Comparison of ENCODE assay signal across 10 cellular contexts in genomic region chr11:14288189-14288935, GRCh38.
A peak's percentile ranks its signal among the peaks of the same experiment; 100 is the strongest.
DNase-seq lines count a peak whose midpoint lies in the region; ATAC-seq, FAIRE-seq and TF ChIP-seq lines count a peak whose summit lies in the region.
"Had no signal": no experiment of that assay in that cellular context is flagged by ENCODE, and none has a peak within 500 bp of the region (broad histone marks: within the 10 kb centered on the region; RNA-seq: fewer than 3 reads in every experiment).

No MANE protein-coding gene starts in this region.

- H3K36me3 ChIP-seq in liver (ENCODE audit: control insufficient read depth in 4 of 4, insufficient read depth in 3 of 4, low read depth in 1 of 4, low read length in 3 of 4) (peaks cover 0 to 7% (median 0%) of the 10 kb centered on the region in 4 donors), HepG2 (replicated peaks in 1 of 2; ENCODE audit: control insufficient read depth in 1 of 2, insufficient read depth in 2 of 2, low read length in 2 of 2) (peaks cover 1 to 19% of the 10 kb centered on the region in 2 experiments), aorta (ENCODE audit: control insufficient read depth in 1 of 2, insufficient read depth in 2 of 2, low read length in 1 of 2) (no peaks in the 10 kb centered on the region), neural progenitor cell (no peaks in the 10 kb centered on the region)
- H3K36me3 ChIP-seq: transverse colon had no signal

- DNase-seq in HepG2 (ENCODE audit: low spot score) (no peak), glomerular visceral epithelial cell (ENCODE audit: extremely low spot score) (peak; percentile 57), aorta (no peak), neural progenitor cell (ENCODE audit: low spot score) (no peak), NCI-H146 (lab: John Stamatoyannopoulos, UW) (no peak), LoVo (ENCODE audit: low spot score) (no peak)
- DNase-seq in activated T-helper 1 cell treated with anti-CD3 and anti-CD28 coated beads, Interleukin-12 subunit alpha, Interleukin-12 subunit beta, Interleukin-2, Interleukin-4 antibody, amounts not matched to agents 30 ng/mL and 10 ng/mL and 1 ng/mL, durations not matched to agents 14 hours and 24 hours and 36 hours (ENCODE audit: low spot score), result no peak
- DNase-seq: NCI-H2081, transverse colon had no signal

- in situ Hi-C loops in HepG2 (cut with HindIII; ENCODE audit: extremely low pct_ligation_motif_present, low pct_unique_long_range_greater_than_20kb), result no loop called here

- 55% methylated on average over 2 of the region's 2 CpGs for WGBS in liver
- WGBS in HepG2 (ENCODE audit: low lambda C conversion rate), result 93% methylated on average over 2 of the region's 2 CpGs
- 21 to 22% methylated on average over 2 of the region's 2 CpGs for WGBS in aorta, 2 donors

- peaks cover 0 to 6% (median 2%) of the 10 kb centered on the region in 4 donors for H3K4me1 ChIP-seq in liver (ENCODE audit: control insufficient read depth in 4 of 4, insufficient read depth in 4 of 4, low read length in 3 of 4)
- H3K4me1 ChIP-seq in HepG2 (ENCODE audit: insufficient read depth, low read length), result no peaks in the 10 kb centered on the region
- H3K4me1 ChIP-seq in aorta (ENCODE audit: control insufficient read depth in 1 of 2, insufficient read depth in 2 of 2, low read length in 2 of 2), result no peaks in the 10 kb centered on the region
- peaks cover 3% of the 10 kb centered on the region for H3K4me1 ChIP-seq in neural progenitor cell

- intact Hi-C loops in HepG2 (cut with micrococcal nuclease; ENCODE audit: unreplicated experiment) (no loop called here), aorta (cut with DNase I) (no loop called here)
- intact Hi-C loops in activated T-helper 1 cell treated with anti-CD3 and anti-CD28 coated beads, Interleukin-12 subunit alpha, Interleukin-12 subunit beta, Interleukin-2, Interleukin-4 antibody, amounts not matched to agents 30 ng/mL and 10 ng/mL and 1 ng/mL, durations not matched to agents 14 hours and 24 hours and 36 hours (cut with micrococcal nuclease), result no loop called here

- no peak for TF ChIP-seq POLR2A in HepG2 (IDR thresholded peaks at IDR 0.05; ENCODE audit: insufficient read depth in 1 of 2, low read depth in 2 of 2, low read length in 2 of 2)

- ATAC-seq in HepG2 (no peak), aorta (ENCODE audit: low FRiP score) (no peak)

- H4K20me1 ChIP-seq in HepG2 (ENCODE audit: insufficient read depth, low read length) (no peaks in the 10 kb centered on the region), neural progenitor cell (ENCODE audit: low read depth) (peaks cover 12% of the 10 kb centered on the region)

- CTCF ChIA-PET in HepG2 (lab: Yijun Ruan, JAX; ENCODE audit: low intra/inter-chr PET ratio, low total read pairs), result no interaction called here

- peaks cover 34% of the 10 kb centered on the region for H3K4me1 Mint-ChIP-seq in activated T-helper 1 cell treated with anti-CD3 and anti-CD28 coated beads, Interleukin-12 subunit alpha, Interleukin-12 subunit beta, Interleukin-2, Interleukin-4 antibody, amounts not matched to agents 30 ng/mL and 10 ng/mL and 1 ng/mL, durations not matched to agents 14 hours and 24 hours and 36 hours (ENCODE audit: low read depth)
- peaks cover 7% of the 10 kb centered on the region for H3K4me1 Mint-ChIP-seq in neural progenitor cell

- no peak for TF ChIP-seq EP300 in HepG2 (IDR thresholded peaks at IDR 0.05; ENCODE audit: low read depth in 2 of 2, low read length in 2 of 2)
- no peak for TF ChIP-seq EP300 in HepG2 (CRISPR knock-in tag; IDR thresholded peaks at IDR 0.05; ENCODE audit: borderline replicate concordance)

- H3K9me3 ChIP-seq in liver (ENCODE audit: control insufficient read depth in 4 of 4, low read length in 3 of 4), result no peaks in the 10 kb centered on the region
- no peaks in the 10 kb centered on the region for H3K9me3 ChIP-seq in HepG2 (ENCODE audit: low read length)
- H3K9me3 ChIP-seq in aorta (ENCODE audit: control insufficient read depth, low read length), result no peaks in the 10 kb centered on the region
- H3K9me3 ChIP-seq in neural progenitor cell (ENCODE audit: low read depth), result no peaks in the 10 kb centered on the region
- H3K9me3 ChIP-seq: transverse colon had no signal

- no peaks in the 10 kb centered on the region for H3K27me3 Mint-ChIP-seq in activated T-helper 1 cell treated with anti-CD3 and anti-CD28 coated beads, Interleukin-12 subunit alpha, Interleukin-12 subunit beta, Interleukin-2, Interleukin-4 antibody, amounts not matched to agents 30 ng/mL and 10 ng/mL and 1 ng/mL, durations not matched to agents 14 hours and 24 hours and 36 hours (ENCODE audit: insufficient read depth)
- H3K27me3 Mint-ChIP-seq in neural progenitor cell (ENCODE audit: insufficient read depth, low read depth), result no peaks in the 10 kb centered on the region

- no peaks in the 10 kb centered on the region for H3F3A ChIP-seq in neural progenitor cell (ENCODE audit: low read depth)

- TF ChIP-seq CTCF in liver (IDR thresholded peaks at IDR 0.05; ENCODE audit: low read depth, low read length, missing input control) (no peak), HepG2 (CRISPR knock-in tag; IDR thresholded peaks at IDR 0.05) (no peak), neural progenitor cell (IDR thresholded peaks at IDR 0.05) (no peak)

- POLR2A ChIA-PET in HepG2 (lab: Yijun Ruan, JAX), result no interaction called here

- no TSS peak for BruUV-seq in HepG2 (replicated peaks; lab: Mats Ljungman, UMichigan)

- peak overlapping the region; percentile 91 for H3K27ac Mint-ChIP-seq in activated T-helper 1 cell treated with anti-CD3 and anti-CD28 coated beads, Interleukin-12 subunit alpha, Interleukin-12 subunit beta, Interleukin-2, Interleukin-4 antibody, amounts not matched to agents 30 ng/mL and 10 ng/mL and 1 ng/mL, durations not matched to agents 14 hours and 24 hours and 36 hours
- H3K27ac Mint-ChIP-seq in neural progenitor cell, result no peak overlapping the region

- peak overlapping the region; percentile 31 for H3K4me3 Mint-ChIP-seq in activated T-helper 1 cell treated with anti-CD3 and anti-CD28 coated beads, Interleukin-12 subunit alpha, Interleukin-12 subunit beta, Interleukin-2, Interleukin-4 antibody, amounts not matched to agents 30 ng/mL and 10 ng/mL and 1 ng/mL, durations not matched to agents 14 hours and 24 hours and 36 hours
- H3K4me3 Mint-ChIP-seq in neural progenitor cell, result no peak overlapping the region

- no peak for FAIRE-seq in HepG2 (lab: Jason Lieb, UNC)

- H2AFZ ChIP-seq in HepG2 (ENCODE audit: low read length) (no peak overlapping the region), neural progenitor cell (replicated peaks) (no peak overlapping the region)

- no peaks in the 10 kb centered on the region for H3K9me3 Mint-ChIP-seq in activated T-helper 1 cell treated with anti-CD3 and anti-CD28 coated beads, Interleukin-12 subunit alpha, Interleukin-12 subunit beta, Interleukin-2, Interleukin-4 antibody, amounts not matched to agents 30 ng/mL and 10 ng/mL and 1 ng/mL, durations not matched to agents 14 hours and 24 hours and 36 hours
- no peaks in the 10 kb centered on the region for H3K9me3 Mint-ChIP-seq in neural progenitor cell

- TF ChIP-seq RAD21 in liver (IDR thresholded peaks at IDR 0.05), result no peak
- TF ChIP-seq RAD21 in HepG2 (CRISPR knock-in tag; IDR thresholded peaks at IDR 0.05), result no peak

- H3K27me3 ChIP-seq in liver (ENCODE audit: control insufficient read depth in 4 of 4, insufficient read depth in 4 of 4, low read length in 3 of 4), result no peaks in the 10 kb centered on the region
- no peaks in the 10 kb centered on the region for H3K27me3 ChIP-seq in HepG2 (ENCODE audit: control insufficient read depth in 1 of 2, insufficient read depth in 2 of 2, low read length in 2 of 2)
- H3K27me3 ChIP-seq in aorta (ENCODE audit: control insufficient read depth in 1 of 2, insufficient read depth in 2 of 2, low read length in 1 of 2), result no peaks in the 10 kb centered on the region
- H3K27me3 ChIP-seq in neural progenitor cell, result no peaks in the 10 kb centered on the region
- H3K27me3 ChIP-seq: transverse colon had no signal

- H3K9ac ChIP-seq in liver (ENCODE audit: low read depth in 1 of 2, low read length in 2 of 2), result no peak overlapping the region
- no peak overlapping the region for H3K9ac ChIP-seq in HepG2 (ENCODE audit: insufficient read depth, low read depth, low read length)
- H3K9ac ChIP-seq in neural progenitor cell, result no peak overlapping the region

- no peak overlapping the region for H3K4me2 ChIP-seq in HepG2 (ENCODE audit: low read depth, low read length)
- no peak overlapping the region for H3K4me2 ChIP-seq in neural progenitor cell

- peaks cover 54% of the 10 kb centered on the region for H3K36me3 Mint-ChIP-seq in activated T-helper 1 cell treated with anti-CD3 and anti-CD28 coated beads, Interleukin-12 subunit alpha, Interleukin-12 subunit beta, Interleukin-2, Interleukin-4 antibody, amounts not matched to agents 30 ng/mL and 10 ng/mL and 1 ng/mL, durations not matched to agents 14 hours and 24 hours and 36 hours (ENCODE audit: low read depth)
- H3K36me3 Mint-ChIP-seq in neural progenitor cell, result peaks cover 15% of the 10 kb centered on the region

- no peaks in the 10 kb centered on the region for H3K79me2 ChIP-seq in HepG2 (ENCODE audit: insufficient read depth, low read length)
- H3K79me2 ChIP-seq in neural progenitor cell (ENCODE audit: low read depth), result peaks cover 2% of the 10 kb centered on the region

- no peak overlapping the region for H3K4me3 ChIP-seq in liver (ENCODE audit: low read depth in 1 of 3, low read length in 3 of 3)
- H3K4me3 ChIP-seq in HepG2 (replicated peaks in 1 of 3; ENCODE audit: insufficient read depth in 1 of 3, low read depth in 2 of 3, low read length in 3 of 3), result no peak overlapping the region
- no peak overlapping the region for H3K4me3 ChIP-seq in aorta (ENCODE audit: low read length in 2 of 2)
- no peak overlapping the region for H3K4me3 ChIP-seq in neural progenitor cell
- H3K4me3 ChIP-seq: transverse colon had no signal

- H3K27ac ChIP-seq in liver (ENCODE audit: low read depth in 1 of 2, low read length in 2 of 2) (peak overlapping the region; percentile 29 to 64), HepG2 (ENCODE audit: extremely low read length, insufficient read depth, low read length) (no peak overlapping the region), aorta (ENCODE audit: low read depth in 1 of 2, low read length in 2 of 2) (peak overlapping the region; percentile 36 to 94), neural progenitor cell (no peak overlapping the region)

TF ChIP-seq in liver, 16 proteins besides CTCF, POLR2A, EP300 and RAD21 (continues in another document):
- TF ChIP-seq ATF3 (IDR thresholded peaks at IDR 0.05), result no peak
- no peak for TF ChIP-seq HNF4G (IDR thresholded peaks at IDR 0.05)

TF ChIP-seq in HepG2, 621 proteins besides CTCF, POLR2A, EP300 and RAD21 (continues in another document):
- TF ChIP-seq ZNF724P (CRISPR knock-in tag; IDR thresholded peaks at IDR 0.05; ENCODE audit: borderline replicate concordance), result no peak

Comparison
In these comparisons a context has a peak if more than half of its experiments do, and no peak if none do; other contexts are left out.
1. H3K27ac ChIP-seq: peak in liver (2 of 2) and aorta (2 of 2); none in HepG2 (single experiment) and neural progenitor cell (single experiment).